In the genomic region with DNA sequence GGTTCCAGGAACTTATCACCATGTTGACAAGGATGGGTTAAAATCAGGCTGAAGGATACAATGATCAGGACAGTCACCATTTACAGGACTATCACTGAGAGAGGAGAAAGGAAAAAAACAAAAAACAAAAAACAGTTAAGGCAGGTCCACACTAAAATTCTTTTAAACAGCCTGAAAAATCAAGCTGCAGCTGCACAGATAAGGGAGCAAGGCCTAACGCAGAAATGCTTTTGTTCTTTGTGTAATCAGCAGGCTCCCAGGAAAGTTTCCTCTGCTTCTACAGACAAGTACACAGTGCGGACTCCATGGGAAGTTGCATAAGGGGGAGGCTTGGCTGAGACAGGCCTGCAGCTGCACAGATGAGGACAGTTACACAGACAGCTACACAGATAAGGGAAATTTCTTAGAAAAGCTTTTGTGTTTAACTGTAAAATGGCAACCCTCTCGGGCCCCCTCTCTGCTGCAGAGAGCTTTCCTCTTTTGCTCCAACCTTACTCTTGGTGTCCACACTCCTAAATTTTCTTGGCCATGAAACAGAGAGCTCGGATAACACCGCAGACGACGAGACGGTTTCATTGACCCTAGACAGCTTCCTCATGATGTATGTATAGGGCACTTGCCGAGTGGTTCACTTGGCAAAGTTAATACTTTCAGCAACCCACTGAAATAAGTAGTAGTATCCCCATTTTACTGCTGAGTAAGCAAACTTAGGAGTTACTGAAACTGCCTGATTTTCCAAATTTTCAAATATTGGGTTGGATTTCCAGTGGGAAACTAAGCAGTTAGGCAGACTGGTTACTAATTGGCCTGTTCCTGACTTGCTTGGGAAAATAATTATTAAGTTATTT, we compare ENCODE assay signal across 1 cellular context.
TF ChIP-seq lines count a peak whose summit lies in the region.

No MANE protein-coding gene starts in this region.

TF ChIP-seq in HepG2, 621 proteins besides CTCF, POLR2A, EP300 and RAD21 (continued from another document and continues in another):
- TF ChIP-seq, protein P1, sequence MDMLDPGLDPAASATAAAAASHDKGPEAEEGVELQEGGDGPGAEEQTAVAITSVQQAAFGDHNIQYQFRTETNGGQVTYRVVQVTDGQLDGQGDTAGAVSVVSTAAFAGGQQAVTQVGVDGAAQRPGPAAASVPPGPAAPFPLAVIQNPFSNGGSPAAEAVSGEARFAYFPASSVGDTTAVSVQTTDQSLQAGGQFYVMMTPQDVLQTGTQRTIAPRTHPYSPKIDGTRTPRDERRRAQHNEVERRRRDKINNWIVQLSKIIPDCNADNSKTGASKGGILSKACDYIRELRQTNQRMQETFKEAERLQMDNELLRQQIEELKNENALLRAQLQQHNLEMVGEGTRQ (IDR thresholded peaks at IDR 0.05; ENCODE audit: low read depth, low read length), result no peak
- TF ChIP-seq, protein P1 (CRISPR knock-in tag; IDR thresholded peaks at IDR 0.05; ENCODE audit: borderline replicate concordance), result no peak
- TF ChIP-seq, protein P2, sequence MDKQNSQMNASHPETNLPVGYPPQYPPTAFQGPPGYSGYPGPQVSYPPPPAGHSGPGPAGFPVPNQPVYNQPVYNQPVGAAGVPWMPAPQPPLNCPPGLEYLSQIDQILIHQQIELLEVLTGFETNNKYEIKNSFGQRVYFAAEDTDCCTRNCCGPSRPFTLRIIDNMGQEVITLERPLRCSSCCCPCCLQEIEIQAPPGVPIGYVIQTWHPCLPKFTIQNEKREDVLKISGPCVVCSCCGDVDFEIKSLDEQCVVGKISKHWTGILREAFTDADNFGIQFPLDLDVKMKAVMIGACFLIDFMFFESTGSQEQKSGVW (CRISPR knock-in tag; IDR thresholded peaks at IDR 0.05; ENCODE audit: borderline replicate concordance), result no peak
- TF ChIP-seq FOXM1 (CRISPR knock-in tag; IDR thresholded peaks at IDR 0.05) (no peak), ZBTB39 (CRISPR knock-in tag; IDR thresholded peaks at IDR 0.05) (no peak), MAFF (IDR thresholded peaks at IDR 0.05; ENCODE audit: low read depth, low read length) (peak; percentile 99), NFE2L1 (CRISPR knock-in tag; IDR thresholded peaks at IDR 0.05; ENCODE audit: borderline replicate concordance) (no peak), FUBP1 (CRISPR knock-in tag; IDR thresholded peaks at IDR 0.05; ENCODE audit: borderline replicate concordance) (no peak), ZNF781 (CRISPR knock-in tag; IDR thresholded peaks at IDR 0.05; ENCODE audit: borderline replicate concordance, not compliant biosample characterization) (no peak), MTA3 (CRISPR knock-in tag; IDR thresholded peaks at IDR 0.05) (no peak), KDM2A (CRISPR knock-in tag; IDR thresholded peaks at IDR 0.05; ENCODE audit: borderline replicate concordance, low read depth) (peak; percentile 42; the same call in 1 of the 2 replicates), SUZ12 (IDR thresholded peaks at IDR 0.05; ENCODE audit: low read depth, low read length) (no peak), MTA1 (CRISPR knock-in tag; IDR thresholded peaks at IDR 0.05; ENCODE audit: borderline replicate concordance) (no peak), ETS1 (CRISPR knock-in tag; IDR thresholded peaks at IDR 0.05) (no peak), NCOA1 (CRISPR knock-in tag; IDR thresholded peaks at IDR 0.05) (no peak), GTF2F1 (IDR thresholded peaks at IDR 0.05; ENCODE audit: low read length) (no peak), GABPA (IDR thresholded peaks at IDR 0.05; ENCODE audit: low read depth, low read length) (no peak), GABPA (CRISPR knock-in tag; IDR thresholded peaks at IDR 0.05; ENCODE audit: low read depth) (no peak), ZNF564 (CRISPR knock-in tag; IDR thresholded peaks at IDR 0.05) (no peak), ZNF670 (CRISPR knock-in tag; IDR thresholded peaks at IDR 0.05; ENCODE audit: borderline replicate concordance) (no peak), ZNF451 (CRISPR knock-in tag; IDR thresholded peaks at IDR 0.05) (no peak), ZIK1 (CRISPR knock-in tag; IDR thresholded peaks at IDR 0.05; ENCODE audit: borderline replicate concordance, low read depth) (no peak), KDM4B (CRISPR knock-in tag; IDR thresholded peaks at IDR 0.05) (peak; percentile 70; the same call in 1 of the 2 replicates), ZNF720 (CRISPR knock-in tag; IDR thresholded peaks at IDR 0.05) (no peak), ZNF644 (CRISPR knock-in tag; IDR thresholded peaks at IDR 0.05; ENCODE audit: low read depth) (peak; percentile 53; the same call in 1 of the 2 replicates), MTERF4 (CRISPR knock-in tag; IDR thresholded peaks at IDR 0.05) (no peak), ZNF607 (CRISPR knock-in tag; IDR thresholded peaks at IDR 0.05; ENCODE audit: borderline replicate concordance) (no peak), ZZZ3 (CRISPR knock-in tag; IDR thresholded peaks at IDR 0.05; ENCODE audit: borderline replicate concordance) (no peak), ZNF367 (CRISPR knock-in tag; IDR thresholded peaks at IDR 0.05; ENCODE audit: borderline replicate concordance) (no peak), PCBP2 (optimal IDR thresholded peaks at IDR 0.05; ENCODE audit: low read depth, low read length, poor library complexity, severe bottlenecking) (no peak), ZNF460 (CRISPR knock-in tag; IDR thresholded peaks at IDR 0.05; ENCODE audit: borderline replicate concordance) (no peak), HNF4G (IDR thresholded peaks at IDR 0.05; ENCODE audit: borderline replicate concordance, low read depth, low read length) (peak; percentile 49; the same call in 1 of the 2 replicates), HNF4G (CRISPR knock-in tag; IDR thresholded peaks at IDR 0.05; ENCODE audit: borderline replicate concordance, low read depth) (no peak), ZNF563 (CRISPR knock-in tag; IDR thresholded peaks at IDR 0.05) (0 out of 2 replicates have a peak, but pooled peaks have one; percentile 22), HNRNPL (IDR thresholded peaks at IDR 0.05; ENCODE audit: low read depth, low read length) (no peak), ZFP36 (IDR thresholded peaks at IDR 0.05; ENCODE audit: borderline replicate concordance, low read depth, low read length, partially characterized antibody) (no peak), MTF2 (CRISPR knock-in tag; IDR thresholded peaks at IDR 0.05; ENCODE audit: borderline replicate concordance) (no peak), EHMT2 (IDR thresholded peaks at IDR 0.05; ENCODE audit: borderline replicate concordance, low read depth, low read length) (no peak), ZBTB38 (CRISPR knock-in tag; IDR thresholded peaks at IDR 0.05) (no peak), DR1 (CRISPR knock-in tag; IDR thresholded peaks at IDR 0.05) (no peak), MAF1 (CRISPR knock-in tag; IDR thresholded peaks at IDR 0.05; ENCODE audit: borderline replicate concordance) (no peak), IRX3 (CRISPR knock-in tag; IDR thresholded peaks at IDR 0.05; ENCODE audit: borderline replicate concordance, low read depth) (no peak)
- TF ChIP-seq, protein P3, sequence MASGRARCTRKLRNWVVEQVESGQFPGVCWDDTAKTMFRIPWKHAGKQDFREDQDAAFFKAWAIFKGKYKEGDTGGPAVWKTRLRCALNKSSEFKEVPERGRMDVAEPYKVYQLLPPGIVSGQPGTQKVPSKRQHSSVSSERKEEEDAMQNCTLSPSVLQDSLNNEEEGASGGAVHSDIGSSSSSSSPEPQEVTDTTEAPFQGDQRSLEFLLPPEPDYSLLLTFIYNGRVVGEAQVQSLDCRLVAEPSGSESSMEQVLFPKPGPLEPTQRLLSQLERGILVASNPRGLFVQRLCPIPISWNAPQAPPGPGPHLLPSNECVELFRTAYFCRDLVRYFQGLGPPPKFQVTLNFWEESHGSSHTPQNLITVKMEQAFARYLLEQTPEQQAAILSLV (CRISPR knock-in tag; IDR thresholded peaks at IDR 0.05; ENCODE audit: borderline replicate concordance), result no peak
- TF ChIP-seq, protein P4, sequence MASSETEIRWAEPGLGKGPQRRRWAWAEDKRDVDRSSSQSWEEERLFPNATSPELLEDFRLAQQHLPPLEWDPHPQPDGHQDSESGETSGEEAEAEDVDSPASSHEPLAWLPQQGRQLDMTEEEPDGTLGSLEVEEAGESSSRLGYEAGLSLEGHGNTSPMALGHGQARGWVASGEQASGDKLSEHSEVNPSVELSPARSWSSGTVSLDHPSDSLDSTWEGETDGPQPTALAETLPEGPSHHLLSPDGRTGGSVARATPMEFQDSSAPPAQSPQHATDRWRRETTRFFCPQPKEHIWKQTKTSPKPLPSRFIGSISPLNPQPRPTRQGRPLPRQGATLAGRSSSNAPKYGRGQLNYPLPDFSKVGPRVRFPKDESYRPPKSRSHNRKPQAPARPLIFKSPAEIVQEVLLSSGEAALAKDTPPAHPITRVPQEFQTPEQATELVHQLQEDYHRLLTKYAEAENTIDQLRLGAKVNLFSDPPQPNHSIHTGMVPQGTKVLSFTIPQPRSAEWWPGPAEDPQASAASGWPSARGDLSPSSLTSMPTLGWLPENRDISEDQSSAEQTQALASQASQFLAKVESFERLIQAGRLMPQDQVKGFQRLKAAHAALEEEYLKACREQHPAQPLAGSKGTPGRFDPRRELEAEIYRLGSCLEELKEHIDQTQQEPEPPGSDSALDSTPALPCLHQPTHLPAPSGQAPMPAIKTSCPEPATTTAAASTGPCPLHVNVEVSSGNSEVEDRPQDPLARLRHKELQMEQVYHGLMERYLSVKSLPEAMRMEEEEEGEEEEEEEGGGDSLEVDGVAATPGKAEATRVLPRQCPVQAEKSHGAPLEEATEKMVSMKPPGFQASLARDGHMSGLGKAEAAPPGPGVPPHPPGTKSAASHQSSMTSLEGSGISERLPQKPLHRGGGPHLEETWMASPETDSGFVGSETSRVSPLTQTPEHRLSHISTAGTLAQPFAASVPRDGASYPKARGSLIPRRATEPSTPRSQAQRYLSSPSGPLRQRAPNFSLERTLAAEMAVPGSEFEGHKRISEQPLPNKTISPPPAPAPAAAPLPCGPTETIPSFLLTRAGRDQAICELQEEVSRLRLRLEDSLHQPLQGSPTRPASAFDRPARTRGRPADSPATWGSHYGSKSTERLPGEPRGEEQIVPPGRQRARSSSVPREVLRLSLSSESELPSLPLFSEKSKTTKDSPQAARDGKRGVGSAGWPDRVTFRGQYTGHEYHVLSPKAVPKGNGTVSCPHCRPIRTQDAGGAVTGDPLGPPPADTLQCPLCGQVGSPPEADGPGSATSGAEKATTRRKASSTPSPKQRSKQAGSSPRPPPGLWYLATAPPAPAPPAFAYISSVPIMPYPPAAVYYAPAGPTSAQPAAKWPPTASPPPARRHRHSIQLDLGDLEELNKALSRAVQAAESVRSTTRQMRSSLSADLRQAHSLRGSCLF (CRISPR knock-in tag; IDR thresholded peaks at IDR 0.05; ENCODE audit: borderline replicate concordance), result no peak
- TF ChIP-seq, protein P5, sequence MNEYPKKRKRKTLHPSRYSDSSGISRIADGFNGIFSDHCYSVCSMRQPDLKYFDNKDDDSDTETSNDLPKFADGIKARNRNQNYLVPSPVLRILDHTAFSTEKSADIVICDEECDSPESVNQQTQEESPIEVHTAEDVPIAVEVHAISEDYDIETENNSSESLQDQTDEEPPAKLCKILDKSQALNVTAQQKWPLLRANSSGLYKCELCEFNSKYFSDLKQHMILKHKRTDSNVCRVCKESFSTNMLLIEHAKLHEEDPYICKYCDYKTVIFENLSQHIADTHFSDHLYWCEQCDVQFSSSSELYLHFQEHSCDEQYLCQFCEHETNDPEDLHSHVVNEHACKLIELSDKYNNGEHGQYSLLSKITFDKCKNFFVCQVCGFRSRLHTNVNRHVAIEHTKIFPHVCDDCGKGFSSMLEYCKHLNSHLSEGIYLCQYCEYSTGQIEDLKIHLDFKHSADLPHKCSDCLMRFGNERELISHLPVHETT (CRISPR knock-in tag; conservative IDR thresholded peaks at IDR 0.05), result peak; percentile 58; the same call in 1 of the 2 replicates
